Comparison of ENCODE assay signal across 8 cellular contexts in genomic region chr3:132253262-132253878, GRCh38.
A peak's percentile ranks its signal among the peaks of the same experiment; 100 is the strongest.
DNase-seq lines count a peak whose midpoint lies in the region; ATAC-seq lines count a peak whose summit lies in the region.

No MANE protein-coding gene starts in this region.

- H3K4me3 ChIP-seq in mesendoderm (ENCODE audit: low read length): no peak overlapping the region

- H3K79me1 ChIP-seq in mesendoderm (ENCODE audit: low read length): no peaks in the 10 kb centered on the region

- H3K79me2 ChIP-seq in mesendoderm (ENCODE audit: control insufficient read depth, insufficient read depth, low read length): no peaks in the 10 kb centered on the region

- no peak overlapping the region for H4K8ac ChIP-seq in mesendoderm (ENCODE audit: low read depth, low read length)

- H3K18ac ChIP-seq in mesendoderm (ENCODE audit: low read length): no peak overlapping the region

- peak; percentile 13 for DNase-seq in activated CD4-positive, alpha-beta T cell treated with anti-CD3 and anti-CD28 coated beads for 36 hours
- DNase-seq in activated CD4-positive, alpha-beta T cell treated with anti-CD3 and anti-CD28 coated beads, Interleukin-2, amount 50 U/mL, for 48 hours: no peak
- DNase-seq in NOMO-1 treated with dmso at 0.1 percent for 144 hours (lab: John Stamatoyannopoulos, UW; ENCODE audit: unreplicated experiment): peak; percentile 57
- peak; percentile 80 for DNase-seq in dedifferentiated amniotic fluid mesenchymal stem cell (ENCODE audit: extremely low spot score)
- DNase-seq in mesendoderm: peak; percentile 74
- DNase-seq in immature natural killer cell: no peak

- no CpG with 5 or more reads among the region's 4 CpGs for whole genome bisulfite sequencing in mesendoderm (ENCODE audit: extremely low coverage, insufficient coverage, low lambda C conversion rate)

- no peak overlapping the region for H3K4ac ChIP-seq in mesendoderm (ENCODE audit: low read depth, low read length)

- H3K36me3 Mint-ChIP-seq in activated CD4-positive, alpha-beta T cell treated with anti-CD3 and anti-CD28 coated beads for 36 hours (ENCODE audit: low read depth): no peaks in the 10 kb centered on the region
- H3K36me3 Mint-ChIP-seq in immature natural killer cell: no peaks in the 10 kb centered on the region

- no peaks in the 10 kb centered on the region for H3K4me1 Mint-ChIP-seq in activated CD4-positive, alpha-beta T cell treated with anti-CD3 and anti-CD28 coated beads for 36 hours
- no peaks in the 10 kb centered on the region for H3K4me1 Mint-ChIP-seq in immature natural killer cell

- no peak overlapping the region for H2BK5ac ChIP-seq in mesendoderm (ENCODE audit: low read length)

- CTCF ChIA-PET in activated CD4-positive, alpha-beta T cell treated with anti-CD3 and anti-CD28 coated beads for 36 hours (lab: Charles Lee): interaction anchor here (0.7 to 0.9 kb wide), 2 partner anchors 90 to 128 kb away, joined by 3 to 4 read pairs; no protein-coding TSS in a partner anchor

- H2BK120ac ChIP-seq in mesendoderm (ENCODE audit: low read depth, low read length): no peak overlapping the region

- H3K23ac ChIP-seq in mesendoderm (ENCODE audit: low read length): no peak overlapping the region

- no peaks in the 10 kb centered on the region for H3K9me3 Mint-ChIP-seq in activated CD4-positive, alpha-beta T cell treated with anti-CD3 and anti-CD28 coated beads for 36 hours (ENCODE audit: low read depth)
- H3K9me3 Mint-ChIP-seq in immature natural killer cell: no peaks in the 10 kb centered on the region

- no peak overlapping the region for H3K27ac Mint-ChIP-seq in activated CD4-positive, alpha-beta T cell treated with anti-CD3 and anti-CD28 coated beads for 36 hours
- H3K27ac Mint-ChIP-seq in immature natural killer cell: no peak overlapping the region

- POLR2A ChIA-PET in activated CD4-positive, alpha-beta T cell treated with anti-CD3 and anti-CD28 coated beads for 36 hours (lab: Charles Lee): no interaction called here

- no peak overlapping the region for H3K4me3 Mint-ChIP-seq in activated CD4-positive, alpha-beta T cell treated with anti-CD3 and anti-CD28 coated beads for 36 hours
- H3K4me3 Mint-ChIP-seq in immature natural killer cell: no peak overlapping the region

- H3K9ac ChIP-seq in mesendoderm (ENCODE audit: low read length): no peak overlapping the region

- no peak overlapping the region for H3K56ac ChIP-seq in mesendoderm (ENCODE audit: low read length)

- H4K5ac ChIP-seq in mesendoderm (ENCODE audit: low read length): no peak overlapping the region

- H3K27me3 ChIP-seq in mesendoderm (ENCODE audit: insufficient read depth, low read length, poor library complexity): no peaks in the 10 kb centered on the region

- H3K4me1 ChIP-seq in mesendoderm (ENCODE audit: control insufficient read depth, low read depth, low read length): peaks cover 3% of the 10 kb centered on the region

- ATAC-seq in activated CD4-positive, alpha-beta T cell treated with anti-CD3 and anti-CD28 coated beads for 36 hours: peak; percentile 44
- ATAC-seq in HG02759 (IDR thresholded peaks at IDR 0.05; ENCODE audit: unreplicated experiment): peak; percentile 61
- no peak for ATAC-seq in GM21515 (IDR thresholded peaks at IDR 0.05; ENCODE audit: unreplicated experiment)

- H3K27ac ChIP-seq in mesendoderm (ENCODE audit: low read depth, low read length): no peak overlapping the region

- H3K27me3 Mint-ChIP-seq in activated CD4-positive, alpha-beta T cell treated with anti-CD3 and anti-CD28 coated beads for 36 hours: peaks cover 7% of the 10 kb centered on the region
- H3K27me3 Mint-ChIP-seq in immature natural killer cell (ENCODE audit: low read depth in 3 of 3): peaks cover 0 to 4% (median 3%) of the 10 kb centered on the region in 3 donors

- no peak overlapping the region for H2AK5ac ChIP-seq in mesendoderm (ENCODE audit: low read length)

- H2BK15ac ChIP-seq in mesendoderm (replicated peaks; ENCODE audit: low read depth): no peak overlapping the region

- no peak overlapping the region for H3K4me2 ChIP-seq in mesendoderm (ENCODE audit: low read length)

- H3K36me3 ChIP-seq in mesendoderm (ENCODE audit: control insufficient read depth, insufficient read depth, low read length): no peaks in the 10 kb centered on the region

- intact Hi-C loops in activated CD4-positive, alpha-beta T cell treated with anti-CD3 and anti-CD28 coated beads for 36 hours (cut with DNase I, micrococcal nuclease): loop anchor here (1.0 to 10.0 kb wide), 3 partner anchors 90 to 391 kb away; no protein-coding TSS in a partner anchor

Comparison
In these comparisons a context has a peak if more than half of its experiments do, and no peak if none do; other contexts are left out.
1. DNase-seq: peak in activated CD4-positive, alpha-beta T cell treated with anti-CD3 and anti-CD28 coated beads for 36 hours (single experiment), NOMO-1 treated with dmso at 0.1 percent for 144 hours (single experiment), dedifferentiated amniotic fluid mesenchymal stem cell (single experiment) and mesendoderm (single experiment); none in activated CD4-positive, alpha-beta T cell treated with anti-CD3 and anti-CD28 coated beads, Interleukin-2, amount 50 U/mL, for 48 hours (0 of 2) and immature natural killer cell (0 of 3).